In the genomic region with DNA sequence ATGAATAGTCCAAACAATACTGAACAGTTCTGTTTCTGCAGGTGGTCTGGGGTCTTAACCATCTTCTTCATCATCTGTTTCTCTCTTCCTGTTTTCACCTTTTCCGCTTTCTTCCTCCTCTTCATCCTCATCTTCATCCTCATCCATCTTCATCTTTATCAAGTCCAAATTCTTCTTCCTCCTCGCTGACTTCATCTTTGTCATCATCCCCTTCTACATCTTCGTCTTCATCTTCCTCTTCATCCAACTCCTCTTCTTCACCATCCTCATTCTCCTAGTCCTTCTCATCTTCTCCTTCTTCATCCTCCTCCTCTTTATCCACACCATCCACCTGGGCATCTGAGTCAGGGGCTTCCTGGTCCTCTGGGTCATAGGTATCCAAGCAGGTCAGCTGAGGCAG, we compare ENCODE assay signal across 23 cellular contexts. TPM values are rescaled to one million over a fixed set of nuclear protein-coding genes. Genes with fewer than 3 reads are reported as not detected.
DNase-seq lines count a peak whose midpoint lies in the region; ATAC-seq, FAIRE-seq and TF ChIP-seq lines count a peak whose summit lies in the region.
"Had no signal": no experiment of that assay in that cellular context is flagged by ENCODE, and none has a peak within 500 bp of the region (broad histone marks: within the 10 kb centered on the region; RNA-seq: fewer than 3 reads in every experiment).

No MANE protein-coding gene starts in this region.

- H3K4me3 ChIP-seq in HEK293 (ENCODE audit: low read depth, low read length) = no peak overlapping the region
- H3K4me3 ChIP-seq in mesendoderm (ENCODE audit: low read length) = no peak overlapping the region
- H3K4me3 ChIP-seq: A549 had no signal

- H2BK5ac ChIP-seq in mesendoderm (ENCODE audit: low read length) = no peak overlapping the region

- H3K79me1 ChIP-seq in mesendoderm (ENCODE audit: low read length) = no peaks in the 10 kb centered on the region

- H3K36me3 ChIP-seq in HEK293 (ENCODE audit: control insufficient read depth in 2 of 2, insufficient read depth in 1 of 2, low read length in 2 of 2) (no peaks in the 10 kb centered on the region), mesendoderm (ENCODE audit: control insufficient read depth, insufficient read depth, low read length) (no peaks in the 10 kb centered on the region)

- H3K56ac ChIP-seq in mesendoderm (ENCODE audit: low read length) = no peak overlapping the region

- no peak overlapping the region for H3K27ac Mint-ChIP-seq in natural killer cell treated with Interleukin-12 subunit alpha and Interleukin-12 subunit beta and Interleukin-15 and Interleukin-18, amount 100 ng/mL, for 72 hours
- H3K27ac Mint-ChIP-seq in natural killer cell (no peak overlapping the region), T-helper 17 cell (no peak overlapping the region)
- H3K27ac Mint-ChIP-seq: CD4-positive, alpha-beta memory T cell had no signal

- peaks cover 11 to 15% of the 10 kb centered on the region in 2 donors for H3K4me1 Mint-ChIP-seq in natural killer cell treated with Interleukin-12 subunit alpha and Interleukin-12 subunit beta and Interleukin-15 and Interleukin-18, amount 100 ng/mL, for 72 hours (ENCODE audit: low read depth in 2 of 2)
- H3K4me1 Mint-ChIP-seq in natural killer cell (no peaks in the 10 kb centered on the region), T-helper 17 cell (no peaks in the 10 kb centered on the region)
- H3K4me1 Mint-ChIP-seq: CD4-positive, alpha-beta memory T cell had no signal

- no peak overlapping the region for H2AK5ac ChIP-seq in mesendoderm (ENCODE audit: low read length)

- intact Hi-C loops in natural killer cell (cut with micrococcal nuclease) = loop anchor here (10.0 kb wide), 1 partner anchor 297 kb away; no protein-coding TSS in a partner anchor

- POLR2A ChIA-PET in HEK293 (lab: Yijun Ruan, JAX) = no interaction called here

- H3K27ac ChIP-seq in HEK293 (ENCODE audit: extremely low read depth, low read depth, low read length) (no peak overlapping the region), mesendoderm (ENCODE audit: low read depth, low read length) (no peak overlapping the region)
- H3K27ac ChIP-seq: 22Rv1, A549 had no signal

- H2BK15ac ChIP-seq in mesendoderm (replicated peaks; ENCODE audit: low read depth) = no peak overlapping the region

- DNase-seq in natural killer cell treated with Interleukin-12 subunit alpha and Interleukin-12 subunit beta and Interleukin-15 and Interleukin-18, amount 100 ng/mL, for 72 hours (ENCODE audit: low spot score) = no peak
- no peak for DNase-seq in natural killer cell
- no peak for DNase-seq in T-helper 17 cell
- DNase-seq in mesendoderm = no peak
- DNase-seq in cerebellum (ENCODE audit: low spot score) = no peak
- DNase-seq in HTR-8/SVneo (ENCODE audit: insufficient read length, low spot score) = no peak
- no peak for DNase-seq in NAMALWA (ENCODE audit: low spot score)
- DNase-seq: C1 segment of cervical spinal cord; Calu3; CD4-positive, alpha-beta memory T cell; COR-L47; DMS79 treated with DMSO at 0.1 percent for 48 hours; GF-D8; H7 had no signal

- no peak for FAIRE-seq in HTR-8/SVneo (lab: Jason Lieb, UNC)
- FAIRE-seq: A549, GM12891, GM18507, H1 had no signal

- H2BK120ac ChIP-seq in mesendoderm (ENCODE audit: low read depth, low read length) = no peak overlapping the region

- H3K4ac ChIP-seq in mesendoderm (ENCODE audit: low read depth, low read length) = no peak overlapping the region

- 100% methylated on average over 3 of the region's 3 CpGs for WGBS in mesendoderm (ENCODE audit: extremely low coverage, insufficient coverage, low lambda C conversion rate)

- H3K4me3 Mint-ChIP-seq in natural killer cell treated with Interleukin-12 subunit alpha and Interleukin-12 subunit beta and Interleukin-15 and Interleukin-18, amount 100 ng/mL, for 72 hours = peak overlapping the region; percentile 13
- H3K4me3 Mint-ChIP-seq in natural killer cell (no peak overlapping the region), T-helper 17 cell (peak overlapping the region; percentile 56)

- no peak overlapping the region for H3K4me2 ChIP-seq in mesendoderm (ENCODE audit: low read length)

- H3K9me3 ChIP-seq in HEK293 (ENCODE audit: control insufficient read depth, insufficient read depth, low read depth, low read length) = no peaks in the 10 kb centered on the region
- H3K9me3 ChIP-seq in T-helper 17 cell (ENCODE audit: control insufficient read depth, low read length, poor library complexity, severe bottlenecking) = no peaks in the 10 kb centered on the region
- H3K9me3 ChIP-seq: A549 had no signal

- CTCF ChIA-PET in HEK293 (lab: Yijun Ruan, JAX) = interaction anchor here (0.7 to 19.9 kb wide), 5 partner anchors 9 to 146 kb away, joined by 3 to 530 read pairs (median 3); no protein-coding TSS in a partner anchor

- no peak for TF ChIP-seq CTCF in natural killer cell (IDR thresholded peaks at IDR 0.05)
- no peak for TF ChIP-seq CTCF in HEK293 (tag by site-specific recombination; IDR thresholded peaks at IDR 0.05)

- H3K9me3 Mint-ChIP-seq in natural killer cell treated with Interleukin-12 subunit alpha and Interleukin-12 subunit beta and Interleukin-15 and Interleukin-18, amount 100 ng/mL, for 72 hours = no peaks in the 10 kb centered on the region
- no peaks in the 10 kb centered on the region for H3K9me3 Mint-ChIP-seq in natural killer cell
- H3K9me3 Mint-ChIP-seq: CD4-positive, alpha-beta memory T cell; HFFc6 had no signal

- no peak overlapping the region for H4K5ac ChIP-seq in mesendoderm (ENCODE audit: low read length)

- H3K27me3 ChIP-seq in mesendoderm (ENCODE audit: insufficient read depth, low read length, poor library complexity) = no peaks in the 10 kb centered on the region

- H3K23ac ChIP-seq in mesendoderm (ENCODE audit: low read length) = no peak overlapping the region

- no peak for ATAC-seq in natural killer cell treated with Interleukin-12 subunit alpha and Interleukin-12 subunit beta and Interleukin-15 and Interleukin-18, amount 100 ng/mL, for 72 hours
- ATAC-seq in natural killer cell (no peak), T-helper 17 cell (no peak)

- H3K79me2 ChIP-seq in mesendoderm (ENCODE audit: control insufficient read depth, insufficient read depth, low read length) = no peaks in the 10 kb centered on the region

- no peaks in the 10 kb centered on the region for H3K36me3 Mint-ChIP-seq in natural killer cell treated with Interleukin-12 subunit alpha and Interleukin-12 subunit beta and Interleukin-15 and Interleukin-18, amount 100 ng/mL, for 72 hours
- H3K36me3 Mint-ChIP-seq in natural killer cell (no peaks in the 10 kb centered on the region), T-helper 17 cell (ENCODE audit: low read depth) (peaks cover 4% of the 10 kb centered on the region)
- H3K36me3 Mint-ChIP-seq: CD4-positive, alpha-beta memory T cell had no signal

- peak overlapping the region; percentile 81 for H4K8ac ChIP-seq in mesendoderm (ENCODE audit: low read depth, low read length)

- peaks cover 13% of the 10 kb centered on the region for H3K4me1 ChIP-seq in HEK293 (ENCODE audit: control insufficient read depth, insufficient read depth, low read length)
- H3K4me1 ChIP-seq in mesendoderm (ENCODE audit: control insufficient read depth, low read depth, low read length) = no peaks in the 10 kb centered on the region
- H3K4me1 ChIP-seq: A549 had no signal

- H3K27me3 Mint-ChIP-seq in natural killer cell treated with Interleukin-12 subunit alpha and Interleukin-12 subunit beta and Interleukin-15 and Interleukin-18, amount 100 ng/mL, for 72 hours = peaks cover 25 to 57% of the 10 kb centered on the region in 2 donors
- peaks cover 28 to 41% of the 10 kb centered on the region in 2 donors for H3K27me3 Mint-ChIP-seq in natural killer cell (ENCODE audit: low read depth in 2 of 2)
- H3K27me3 Mint-ChIP-seq in T-helper 17 cell = peaks cover 45% of the 10 kb centered on the region

- no peak overlapping the region for H3K9ac ChIP-seq in mesendoderm (ENCODE audit: low read length)

- H3K18ac ChIP-seq in mesendoderm (ENCODE audit: low read length) = no peak overlapping the region

TF ChIP-seq in HEK293, 187 proteins besides CTCF, POLR2A, EP300 and RAD21:
- TF ChIP-seq OSR2 (tag by site-specific recombination; IDR thresholded peaks at IDR 0.05) = no peak
- TF ChIP-seq, protein P1, sequence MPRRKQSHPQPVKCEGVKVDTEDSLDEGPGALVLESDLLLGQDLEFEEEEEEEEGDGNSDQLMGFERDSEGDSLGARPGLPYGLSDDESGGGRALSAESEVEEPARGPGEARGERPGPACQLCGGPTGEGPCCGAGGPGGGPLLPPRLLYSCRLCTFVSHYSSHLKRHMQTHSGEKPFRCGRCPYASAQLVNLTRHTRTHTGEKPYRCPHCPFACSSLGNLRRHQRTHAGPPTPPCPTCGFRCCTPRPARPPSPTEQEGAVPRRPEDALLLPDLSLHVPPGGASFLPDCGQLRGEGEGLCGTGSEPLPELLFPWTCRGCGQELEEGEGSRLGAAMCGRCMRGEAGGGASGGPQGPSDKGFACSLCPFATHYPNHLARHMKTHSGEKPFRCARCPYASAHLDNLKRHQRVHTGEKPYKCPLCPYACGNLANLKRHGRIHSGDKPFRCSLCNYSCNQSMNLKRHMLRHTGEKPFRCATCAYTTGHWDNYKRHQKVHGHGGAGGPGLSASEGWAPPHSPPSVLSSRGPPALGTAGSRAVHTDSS (tag by site-specific recombination; IDR thresholded peaks at IDR 0.05) = peak; percentile 98

RNA-seq across cellular contexts. Expression of a gene that starts 16.5 kb away (rescaled TPM):
- not detected for total RNA-seq in natural killer cell treated with Interleukin-12 subunit alpha and Interleukin-12 subunit beta and Interleukin-15 and Interleukin-18, amount 100 ng/mL, for 72 hours
- 1 to 10 TPM in 1 of 3 donors, under 1 TPM in 1, not detected in 1; 0.53 to 1.3 TPM for total RNA-seq in natural killer cell
- total RNA-seq in T-helper 17 cell = 1 to 10 TPM in 1 of 2 donors, not detected in 1; 4.1 TPM
- polyA plus RNA-seq in mesendoderm (2013, experiment 1 of 2) = 0.06 TPM
- polyA plus RNA-seq in mesendoderm (2013, experiment 2 of 2) = 0.07 TPM
- 2.6 TPM for total RNA-seq in cerebellum
- total RNA-seq: Calu3; CD4-positive, alpha-beta memory T cell; G401; H1 had no signal
- polyA plus RNA-seq: A549; BJ; CD4-positive, alpha-beta memory T cell had no signal
